Comparison of ENCODE assay signal across 8 cellular contexts in the genomic region with DNA sequence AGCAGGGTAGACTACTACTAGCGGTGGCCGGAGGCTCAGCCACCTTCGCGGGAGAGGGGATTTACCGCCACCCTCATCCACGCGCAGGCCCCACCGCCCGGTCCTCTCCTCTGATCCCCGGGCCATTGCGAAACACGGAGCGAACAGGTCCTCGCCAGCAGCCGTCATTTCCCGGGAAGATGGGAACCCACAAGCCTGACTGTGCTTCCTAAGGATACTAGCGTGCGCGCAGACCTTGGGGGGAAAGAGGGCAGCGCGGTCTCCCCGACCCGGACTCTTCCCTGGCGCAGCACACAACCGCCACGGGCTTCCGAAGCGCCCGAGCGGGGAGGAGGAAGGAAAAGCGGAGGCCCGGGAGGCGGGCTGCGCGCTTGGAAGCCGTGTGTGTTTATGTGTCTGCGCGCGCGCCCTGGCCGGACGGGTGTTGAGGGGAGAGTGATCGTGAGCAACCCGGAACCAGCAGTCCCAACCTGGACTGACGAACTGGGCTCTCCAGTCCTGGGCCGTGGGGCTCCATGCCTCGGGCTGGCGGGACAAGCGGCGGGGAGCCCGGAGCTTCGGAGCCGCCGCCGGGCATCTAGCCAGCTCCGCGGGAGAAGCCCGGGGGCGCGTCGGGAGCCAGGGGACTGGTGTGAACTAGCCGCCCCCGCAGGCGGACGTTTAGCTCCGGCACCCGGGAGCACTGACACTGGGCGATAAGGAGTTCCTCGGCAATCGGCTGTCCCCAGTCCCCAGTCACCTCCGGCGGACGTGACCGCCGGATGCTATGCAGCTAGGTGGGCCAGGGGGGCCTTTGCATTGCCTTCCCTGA.
A peak's percentile ranks its signal among the peaks of the same experiment; 100 is the strongest.
DNase-seq lines count a peak whose midpoint lies in the region; ATAC-seq and TF ChIP-seq lines count a peak whose summit lies in the region.

No MANE protein-coding gene starts in this region.

- H3K27me3 ChIP-seq in WERI-Rb-1 (ENCODE audit: insufficient read depth, low read depth, severe bottlenecking), result peaks cover 78% of the 10 kb centered on the region

- H3K36me3 ChIP-seq in WERI-Rb-1, result no peaks in the 10 kb centered on the region; the same call in 1 of the 2 replicates

- H3K27ac ChIP-seq in WERI-Rb-1, result peak overlapping the region; percentile 96

- TF ChIP-seq POLR2A in erythroblast (IDR thresholded peaks at IDR 0.05; ENCODE audit: low read length), result peak; percentile 62

- TF ChIP-seq CTCF in WERI-Rb-1 (IDR thresholded peaks at IDR 0.05; ENCODE audit: low read depth, low read length), result no peak

- peak; percentile 45 for DNase-seq in activated T-cell treated with anti-CD3 and anti-CD28 coated beads, Interleukin-2, amount 50 U/mL, for 1 hour
- DNase-seq in activated T-cell treated with anti-CD3 and anti-CD28 coated beads for 4 hours (no peak), WERI-Rb-1 (peak; percentile 21), erythroblast (lab: John Stamatoyannopoulos, UW) (peak; percentile 77 to 86), myocyte (ENCODE audit: low read depth) (peak; percentile 44), NCI-H2107 (lab: John Stamatoyannopoulos, UW) (no peak), AG08395 (ENCODE audit: low spot score) (no peak)

- peaks cover 17% of the 10 kb centered on the region for H3K9me3 ChIP-seq in WERI-Rb-1 (ENCODE audit: severe bottlenecking)

- H3K4me3 ChIP-seq in WERI-Rb-1 (ENCODE audit: low read depth, low read length), result peak overlapping the region; percentile 42

- ATAC-seq in HG02970 (IDR thresholded peaks at IDR 0.05; ENCODE audit: low FRiP score, unreplicated experiment), result no peak

Comparison
In these comparisons a context has a peak if more than half of its experiments do, and no peak if none do; other contexts are left out.
1. DNase-seq: peak in activated T-cell treated with anti-CD3 and anti-CD28 coated beads, Interleukin-2, amount 50 U/mL, for 1 hour (single experiment), WERI-Rb-1 (single experiment), erythroblast (2 of 2) and myocyte (single experiment); none in activated T-cell treated with anti-CD3 and anti-CD28 coated beads for 4 hours (single experiment), NCI-H2107 (single experiment) and AG08395 (single experiment).